8 cellular contexts compared by ENCODE assay signal in genomic region chr14:49621114-49621881, GRCh38. TPM values are rescaled to one million over a fixed set of nuclear protein-coding genes. Genes with fewer than 3 reads are reported as not detected.
DNase-seq lines count a peak whose midpoint lies in the region; ATAC-seq and TF ChIP-seq lines count a peak whose summit lies in the region.

No MANE protein-coding gene starts in this region.

- H3K27me3 ChIP-seq in muscle layer of duodenum (ENCODE audit: low read depth, low read length) (no peaks in the 10 kb centered on the region), testis (no peaks in the 10 kb centered on the region)

- peak overlapping the region; percentile 96 for H3K4me3 Mint-ChIP-seq in activated CD4-positive, alpha-beta memory T cell treated with anti-CD3 and anti-CD28 coated beads for 36 hours

- 2 to 19% methylated on average over 8 to 65 of the region's 65 CpGs for WGBS in testis, 2 donors

- H3K4me1 ChIP-seq in muscle layer of duodenum (ENCODE audit: control insufficient read depth in 1 of 2, insufficient read depth in 2 of 2, low read length in 2 of 2) (peaks cover 18 to 25% of the 10 kb centered on the region in 2 donors), testis (peaks cover 25% of the 10 kb centered on the region)

- H3K27ac ChIP-seq in muscle layer of duodenum (ENCODE audit: low read length): peak overlapping the region; percentile 99
- peak overlapping the region; percentile 71 to 94 for H3K27ac ChIP-seq in testis

- peak; percentile 26 for ATAC-seq in HG02588 (IDR thresholded peaks at IDR 0.05; ENCODE audit: unreplicated experiment)

- peaks cover 43% of the 10 kb centered on the region for H3K4me1 Mint-ChIP-seq in activated CD4-positive, alpha-beta memory T cell treated with anti-CD3 and anti-CD28 coated beads for 36 hours (ENCODE audit: low read depth)

- intact Hi-C loops in activated CD4-positive, alpha-beta memory T cell treated with anti-CD3 and anti-CD28 coated beads for 36 hours (cut with micrococcal nuclease): loop anchor here (2.0 to 5.0 kb wide), 4 partner anchors 159 to 692 kb away; partner anchors contain the start of genes ARF6, DMAC2L and L2HGDH
- intact Hi-C loops in testis (cut with DNase I; ENCODE audit: low total_unique reads): no loop called here

- DNase-seq in NCI-H82 (lab: John Stamatoyannopoulos, UW): peak; percentile 80
- no peak for DNase-seq in NCI-H82 treated with DMSO at 0.1 percent for 48 hours (lab: John Stamatoyannopoulos, UW; ENCODE audit: unreplicated experiment)
- DNase-seq in NCI-H1105 treated with DMSO at 0.1 percent for 48 hours (lab: John Stamatoyannopoulos, UW): peak; percentile 48
- peak; percentile 75 for DNase-seq in activated CD4-positive, alpha-beta memory T cell treated with anti-CD3 and anti-CD28 coated beads for 36 hours
- peak; percentile 82 to 90 for DNase-seq in erythroblast (lab: John Stamatoyannopoulos, UW)
- peak; percentile 64 for DNase-seq in testis

- no peaks in the 10 kb centered on the region for H3K9me3 Mint-ChIP-seq in activated CD4-positive, alpha-beta memory T cell treated with anti-CD3 and anti-CD28 coated beads for 36 hours

- peak overlapping the region; percentile 96 for H3K27ac Mint-ChIP-seq in activated CD4-positive, alpha-beta memory T cell treated with anti-CD3 and anti-CD28 coated beads for 36 hours

- TF ChIP-seq POLR2A in erythroblast (IDR thresholded peaks at IDR 0.05; ENCODE audit: low read length) (no peak), testis (IDR thresholded peaks at IDR 0.05) (no peak)

- H3K27me3 Mint-ChIP-seq in activated CD4-positive, alpha-beta memory T cell treated with anti-CD3 and anti-CD28 coated beads for 36 hours: no peaks in the 10 kb centered on the region

- POLR2A ChIA-PET in activated CD4-positive, alpha-beta memory T cell treated with anti-CD3 and anti-CD28 coated beads for 36 hours (lab: Charles Lee): interaction anchor here (0.8 to 3.5 kb wide), 17 partner anchors 9 to 495 kb away, joined by 3 to 102 read pairs (median 7); partner anchors contain the start of genes DNAAF2, KLHDC2, LRR1 and NEMF

- H3K4me3 ChIP-seq in muscle layer of duodenum (ENCODE audit: low read depth in 1 of 2, low read length in 2 of 2) (peak overlapping the region; percentile 90 to 96), testis (peak overlapping the region; percentile 92 to 93)

- CTCF ChIA-PET in activated CD4-positive, alpha-beta memory T cell treated with anti-CD3 and anti-CD28 coated beads for 36 hours (lab: Charles Lee): interaction anchor here (0.6 to 7.1 kb wide), 8 partner anchors 12 to 241 kb away, joined by 3 to 100 read pairs (median 9); partner anchors contain the start of genes DNAAF2, KLHDC2, LRR1 and NEMF

- no peaks in the 10 kb centered on the region for H3K9me3 ChIP-seq in muscle layer of duodenum (ENCODE audit: control insufficient read depth in 1 of 2, low read length in 2 of 2)
- no peaks in the 10 kb centered on the region for H3K9me3 ChIP-seq in testis

- TF ChIP-seq CTCF in testis (IDR thresholded peaks at IDR 0.05): no peak

- peaks cover 5 to 12% of the 10 kb centered on the region in 2 donors for H3K36me3 ChIP-seq in muscle layer of duodenum (ENCODE audit: control insufficient read depth in 1 of 2, insufficient read depth in 2 of 2, low read length in 2 of 2)
- H3K36me3 ChIP-seq in testis (ENCODE audit: low read depth, missing control alignments): no peaks in the 10 kb centered on the region

- peaks cover 51% of the 10 kb centered on the region for H3K36me3 Mint-ChIP-seq in activated CD4-positive, alpha-beta memory T cell treated with anti-CD3 and anti-CD28 coated beads for 36 hours

RNA-seq across cellular contexts. Expression of gene MGAT2, which starts 0.7 kb away (rescaled TPM):
- total RNA-seq in activated CD4-positive, alpha-beta memory T cell treated with anti-CD3 and anti-CD28 coated beads for 36 hours: 10 to 100 TPM; 40.4 to 43.7 TPM
- 10 to 100 TPM; 88.8 to 89.1 TPM for total RNA-seq in testis
- 58.3 TPM for polyA plus RNA-seq in testis (ENCODE audit: insufficient read depth, low read depth, low replicate concordance)

RNA-seq across cellular contexts. Expression of gene RPL36AL, which starts 0.9 kb away (rescaled TPM):
- 100 to 1,000 TPM; 314 to 320 TPM for total RNA-seq in activated CD4-positive, alpha-beta memory T cell treated with anti-CD3 and anti-CD28 coated beads for 36 hours
- 100 to 1,000 TPM; 102 to 114 TPM for total RNA-seq in testis
- polyA plus RNA-seq in testis (ENCODE audit: insufficient read depth, low read depth, low replicate concordance): 193 TPM

RNA-seq across cellular contexts. Expression of gene DNAAF2, which starts 13.7 kb away (rescaled TPM):
- total RNA-seq in activated CD4-positive, alpha-beta memory T cell treated with anti-CD3 and anti-CD28 coated beads for 36 hours: 10 to 100 TPM in 1 of 2 experiments, 1 to 10 TPM in 1; 9.9 to 10.4 TPM
- total RNA-seq in testis: 10 to 100 TPM; 15.3 to 18.2 TPM
- 12.7 TPM for polyA plus RNA-seq in testis (ENCODE audit: insufficient read depth, low read depth, low replicate concordance)

RNA-seq across cellular contexts. Expression of gene LRR1, which starts 22.6 kb away (rescaled TPM):
- total RNA-seq in activated CD4-positive, alpha-beta memory T cell treated with anti-CD3 and anti-CD28 coated beads for 36 hours: 10 to 100 TPM; 51.8 to 52.0 TPM
- total RNA-seq in testis: 10 to 100 TPM; 23.8 to 35.8 TPM
- 85.7 TPM for polyA plus RNA-seq in testis (ENCODE audit: insufficient read depth, low read depth, low replicate concordance)

RNA-seq across cellular contexts. Expression of gene RPS29, which starts 35.1 kb away (rescaled TPM):
- total RNA-seq in activated CD4-positive, alpha-beta memory T cell treated with anti-CD3 and anti-CD28 coated beads for 36 hours: 1,000 to 10,000 TPM; 2,029 to 2,157 TPM
- total RNA-seq in testis: 1,000 to 10,000 TPM; 2,556 to 3,974 TPM
- polyA plus RNA-seq in testis (ENCODE audit: insufficient read depth, low read depth, low replicate concordance): 1,765 TPM
